In the genomic region with DNA sequence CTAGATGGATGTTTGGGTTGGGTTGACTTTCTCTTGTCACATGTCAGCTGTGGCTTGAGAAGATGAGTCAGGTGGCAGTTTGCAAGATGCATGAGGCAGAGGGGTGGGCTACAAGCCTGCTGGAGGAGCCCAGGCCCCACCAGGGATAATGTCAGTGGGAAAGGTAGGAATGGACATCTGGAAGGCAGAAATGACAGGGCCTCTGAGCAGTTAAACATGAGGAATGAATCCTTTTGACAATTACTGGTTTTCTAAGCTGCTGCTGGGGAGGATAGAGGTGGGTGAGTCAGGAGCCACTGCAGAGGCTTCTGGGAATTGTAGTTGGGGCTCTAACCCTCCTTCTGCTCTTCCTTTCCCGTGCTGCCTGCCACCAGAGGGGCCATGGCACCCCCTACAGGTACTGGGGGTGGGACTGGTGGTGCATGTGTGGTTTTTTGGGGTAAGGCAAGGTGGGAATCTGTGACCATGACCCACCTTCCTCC, we compare ENCODE assay signal across 1 cellular context.
TF ChIP-seq lines count a peak whose summit lies in the region.

No MANE protein-coding gene starts in this region.

TF ChIP-seq in GM12878, 131 proteins besides CTCF, POLR2A, EP300 and RAD21:
- TF ChIP-seq SIX5 (IDR thresholded peaks at IDR 0.05; ENCODE audit: low read depth, low read length, severe bottlenecking) (peak; percentile 61), ZNF622 (IDR thresholded peaks at IDR 0.05) (no peak), SMC3 (IDR thresholded peaks at IDR 0.05; ENCODE audit: borderline replicate concordance, low read length) (peak; percentile 21; the same call in 1 of the 2 replicates), IKZF1 (conservative IDR thresholded peaks at IDR 0.05) (no peak), PAX8 (IDR thresholded peaks at IDR 0.05) (no peak), HCFC1 (IDR thresholded peaks at IDR 0.05; ENCODE audit: low read length) (peak; percentile 48; the same call in 1 of the 2 replicates)
